19 cellular contexts compared by ENCODE assay signal in the genomic region with DNA sequence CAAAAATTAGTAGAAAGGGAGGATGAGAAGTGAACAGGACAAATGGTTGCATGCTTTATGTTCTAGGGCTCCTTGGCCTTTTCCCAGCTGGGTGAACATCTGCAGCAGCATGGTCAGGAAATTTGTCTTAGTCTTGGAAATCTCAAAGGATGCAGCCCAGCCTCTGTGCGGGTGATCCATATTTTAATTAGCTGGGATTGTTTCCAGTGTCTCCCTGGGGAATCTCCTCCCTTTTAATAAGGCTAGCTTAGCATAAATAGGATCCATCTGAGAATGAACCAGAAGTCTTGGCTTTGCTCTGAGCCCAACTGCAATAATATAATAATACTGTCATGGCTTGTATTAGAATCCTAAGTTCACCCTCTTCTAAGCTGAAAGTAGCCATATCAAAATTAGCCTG.
"Had no signal": no experiment of that assay in that cellular context is flagged by ENCODE, and none has a peak within 500 bp of the region (broad histone marks: within the 10 kb centered on the region; RNA-seq: fewer than 3 reads in every experiment).

No MANE protein-coding gene starts in this region.

- H3K27ac Mint-ChIP-seq: activated CD4-positive, alpha-beta T cell treated with anti-CD3 and anti-CD28 coated beads, Interleukin-2, amount 10 ng/mL, durations not matched to agents 24 days and 14 days; activated CD8-positive, alpha-beta T cell treated with anti-CD3 and anti-CD28 coated beads for 36 hours; activated naive CD8-positive, alpha-beta T cell treated with anti-CD3 and anti-CD28 coated beads, Interleukin-2, amount 10 ng/mL, durations not matched to agents 7 days and 5 days; activated T-helper 2 cell treated with anti-CD3 and anti-CD28 coated beads, Interferon-gamma antibody, Interleukin-2, Interleukin-4, amounts not matched to agents 10 μg/mL and 5 μg/mL and 100 μg/mL, durations not matched to agents 14 hours and 24 hours and 36 hours; natural killer cell; stimulated activated naive B cell treated with anti-CD40 and anti-IgM and Interleukin-4, amounts not matched to agents 10 μg/mL and 1 μg/mL and 100 μg/mL, for 72 hours had no signal

- H3K27me3 Mint-ChIP-seq: activated CD4-positive, alpha-beta T cell treated with anti-CD3 and anti-CD28 coated beads, Interleukin-2, amount 10 ng/mL, durations not matched to agents 24 days and 14 days; activated CD8-positive, alpha-beta T cell treated with anti-CD3 and anti-CD28 coated beads for 36 hours; stimulated activated naive B cell treated with anti-CD40 and anti-IgM and Interleukin-4, amounts not matched to agents 10 μg/mL and 1 μg/mL and 100 μg/mL, for 72 hours had no signal

- ATAC-seq: activated CD8-positive, alpha-beta T cell treated with anti-CD3 and anti-CD28 coated beads for 36 hours; body of pancreas; lower lobe of right lung; natural killer cell; pancreas; right lobe of liver; stimulated activated naive B cell treated with anti-CD40 and anti-IgM and Interleukin-4, amounts not matched to agents 10 μg/mL and 1 μg/mL and 100 μg/mL, for 72 hours had no signal

- H3K27ac ChIP-seq: body of pancreas, epithelial cell of prostate, lower lobe of right lung, neutrophil, pancreas, right lobe of liver, tibial artery had no signal

- H3K4me3 Mint-ChIP-seq: activated CD4-positive, alpha-beta T cell treated with anti-CD3 and anti-CD28 coated beads, Interleukin-2, amount 10 ng/mL, durations not matched to agents 24 days and 14 days; activated CD8-positive, alpha-beta T cell treated with anti-CD3 and anti-CD28 coated beads for 36 hours; activated naive CD8-positive, alpha-beta T cell treated with anti-CD3 and anti-CD28 coated beads, Interleukin-2, amount 10 ng/mL, durations not matched to agents 7 days and 5 days; natural killer cell; stimulated activated naive B cell treated with anti-CD40 and anti-IgM and Interleukin-4, amounts not matched to agents 10 μg/mL and 1 μg/mL and 100 μg/mL, for 72 hours had no signal

- H3K4me3 ChIP-seq: body of pancreas, lower lobe of right lung, pancreas, right lobe of liver, tibial artery had no signal

- H3K4me1 Mint-ChIP-seq: activated CD4-positive, alpha-beta T cell treated with anti-CD3 and anti-CD28 coated beads, Interleukin-2, amount 10 ng/mL, durations not matched to agents 24 days and 14 days; activated naive CD8-positive, alpha-beta T cell treated with anti-CD3 and anti-CD28 coated beads, Interleukin-2, amount 10 ng/mL, durations not matched to agents 7 days and 5 days; natural killer cell; stimulated activated naive B cell treated with anti-CD40 and anti-IgM and Interleukin-4, amounts not matched to agents 10 μg/mL and 1 μg/mL and 100 μg/mL, for 72 hours had no signal

- H3K27me3 ChIP-seq: body of pancreas, neutrophil, pancreas, right lobe of liver, tibial artery had no signal

- H3K9me3 ChIP-seq: body of pancreas, lower lobe of right lung, neutrophil, pancreas, right lobe of liver, tibial artery had no signal

- H3K36me3 ChIP-seq: lower lobe of right lung, neutrophil, pancreas, right lobe of liver, tibial artery had no signal

- DNase-seq: activated CD4-positive, alpha-beta T cell treated with anti-CD3 and anti-CD28 coated beads, Interleukin-2, amount 10 ng/mL, durations not matched to agents 24 days and 14 days; activated CD8-positive, alpha-beta T cell treated with anti-CD3 and anti-CD28 coated beads for 36 hours; activated naive CD4-positive, alpha-beta T cell treated with Interleukin-2 at 50 U/mL for 16 hours; activated naive CD8-positive, alpha-beta T cell treated with anti-CD3 and anti-CD28 coated beads, Interleukin-2, amount 10 ng/mL, durations not matched to agents 7 days and 5 days; activated T-cell treated with anti-CD3 and anti-CD28 coated beads, Interleukin-2, amount 50 U/mL, for 1 hour; body of pancreas; caudate nucleus; hippocampal formation; left cardiac atrium; lower lobe of right lung; natural killer cell; pancreas; right lobe of liver; stimulated activated CD4-positive, alpha-beta T cell treated with anti-CD3 and anti-CD28 coated beads, Interleukin-4, amount 100 ng/mL, for 4 hours; stimulated activated naive B cell treated with anti-CD40 and anti-IgM and Interleukin-4, amounts not matched to agents 10 μg/mL and 1 μg/mL and 100 μg/mL, for 72 hours; tibial artery had no signal

- H3K9me3 Mint-ChIP-seq: activated CD4-positive, alpha-beta T cell treated with anti-CD3 and anti-CD28 coated beads, Interleukin-2, amount 10 ng/mL, durations not matched to agents 24 days and 14 days; activated naive CD8-positive, alpha-beta T cell treated with anti-CD3 and anti-CD28 coated beads, Interleukin-2, amount 10 ng/mL, durations not matched to agents 7 days and 5 days; natural killer cell had no signal

- H3K36me3 Mint-ChIP-seq: activated naive CD8-positive, alpha-beta T cell treated with anti-CD3 and anti-CD28 coated beads, Interleukin-2, amount 10 ng/mL, durations not matched to agents 7 days and 5 days; natural killer cell; stimulated activated naive B cell treated with anti-CD40 and anti-IgM and Interleukin-4, amounts not matched to agents 10 μg/mL and 1 μg/mL and 100 μg/mL, for 72 hours had no signal

- H3K4me1 ChIP-seq: body of pancreas, pancreas, right lobe of liver had no signal
